Comparison of ENCODE assay signal across 14 cellular contexts in genomic region chr3:152213938-152214337, GRCh38. TPM values are rescaled to one million over a fixed set of nuclear protein-coding genes. Genes with fewer than 3 reads are reported as not detected.
DNase-seq lines count a peak whose midpoint lies in the region; ATAC-seq and TF ChIP-seq lines count a peak whose summit lies in the region.
"Had no signal": no experiment of that assay in that cellular context is flagged by ENCODE, and none has a peak within 500 bp of the region (broad histone marks: within the 10 kb centered on the region; RNA-seq: fewer than 3 reads in every experiment).

No MANE protein-coding gene starts in this region.

- H3K4me3 Mint-ChIP-seq in activated naive CD4-positive, alpha-beta T cell treated with anti-CD3 and anti-CD28 coated beads, Interleukin-2, amount 50 U/mL, for 24 hours, result peak overlapping the region; percentile 34
- H3K4me3 Mint-ChIP-seq in T-helper 17 cell (no peak overlapping the region), MCF 10A (ENCODE audit: unreplicated experiment) (no peak overlapping the region)
- H3K4me3 Mint-ChIP-seq in naive thymus-derived CD4-positive, alpha-beta T cell, result peak overlapping the region in 4 of 10 donors; percentile 2 to 45 (median 20)

- no peak overlapping the region for H3K4me3 ChIP-seq in naive thymus-derived CD4-positive, alpha-beta T cell (ENCODE audit: low read length)
- H3K4me3 ChIP-seq in tibial artery, result no peak overlapping the region
- H3K4me3 ChIP-seq: A549 had no signal

- POLR2A ChIA-PET in naive thymus-derived CD4-positive, alpha-beta T cell (lab: Charles Lee), result interaction anchor here (1.0 to 7.6 kb wide), 7 partner anchors 8 to 55 kb away, joined by 3 to 56 read pairs (median 7); partner anchors contain the start of gene MBNL1
- POLR2A ChIA-PET in MCF 10A (lab: Yijun Ruan, JAX), result interaction anchor here (0.8 to 1.0 kb wide), 3 partner anchors 9 to 1730 kb away, joined by 3 read pairs; no protein-coding TSS in a partner anchor

- intact Hi-C loops in naive thymus-derived CD4-positive, alpha-beta T cell (cut with micrococcal nuclease), result loop anchor here (1.0 kb wide), 2 partner anchors 7 to 9 kb away; no protein-coding TSS in a partner anchor
- intact Hi-C loops in tibial artery (cut with DNase I; ENCODE audit: low total_unique reads), result loop anchor here (5.0 kb wide), 1 partner anchor 43 kb away; no protein-coding TSS in a partner anchor
- intact Hi-C loops in MCF 10A (cut with micrococcal nuclease), result no loop called here

- BruUV-seq in MCF 10A (replicated peaks; lab: Mats Ljungman, UMichigan), result no TSS peak

- CTCF ChIA-PET in naive thymus-derived CD4-positive, alpha-beta T cell (lab: Charles Lee), result interaction anchor here (1.0 to 2.0 kb wide), 2 partner anchors 12 to 16 kb away, joined by 3 to 6 read pairs; no protein-coding TSS in a partner anchor
- CTCF ChIA-PET in MCF 10A (lab: Yijun Ruan, JAX), result no interaction called here

- H3K27me3 Mint-ChIP-seq in activated naive CD4-positive, alpha-beta T cell treated with anti-CD3 and anti-CD28 coated beads, Interleukin-2, amount 50 U/mL, for 24 hours, result no peaks in the 10 kb centered on the region
- no peaks in the 10 kb centered on the region for H3K27me3 Mint-ChIP-seq in T-helper 17 cell
- H3K27me3 Mint-ChIP-seq in naive thymus-derived CD4-positive, alpha-beta T cell, result no peaks in the 10 kb centered on the region
- H3K27me3 Mint-ChIP-seq in MCF 10A (ENCODE audit: insufficient read depth, unreplicated experiment), result no peaks in the 10 kb centered on the region

- no peak for ATAC-seq in T-helper 17 cell
- ATAC-seq in naive thymus-derived CD4-positive, alpha-beta T cell, result no peak
- ATAC-seq: A549 had no signal

- peak overlapping the region; percentile 57 for H3K27ac Mint-ChIP-seq in activated naive CD4-positive, alpha-beta T cell treated with anti-CD3 and anti-CD28 coated beads, Interleukin-2, amount 50 U/mL, for 24 hours
- peak overlapping the region; percentile 90 for H3K27ac Mint-ChIP-seq in T-helper 17 cell
- peak overlapping the region in 8 of 9 donors; percentile 28 to 100 (median 63) for H3K27ac Mint-ChIP-seq in naive thymus-derived CD4-positive, alpha-beta T cell
- H3K27ac Mint-ChIP-seq in MCF 10A (ENCODE audit: low read depth, unreplicated experiment), result no peak overlapping the region

- no peaks in the 10 kb centered on the region for H3K36me3 ChIP-seq in naive thymus-derived CD4-positive, alpha-beta T cell (ENCODE audit: control insufficient read depth in 2 of 3, insufficient read depth in 3 of 3, low read length in 3 of 3)
- H3K36me3 ChIP-seq in tibial artery, result no peaks in the 10 kb centered on the region

- H3K4me1 Mint-ChIP-seq in activated naive CD4-positive, alpha-beta T cell treated with anti-CD3 and anti-CD28 coated beads, Interleukin-2, amount 50 U/mL, for 24 hours, result peaks cover 78% of the 10 kb centered on the region
- H3K4me1 Mint-ChIP-seq in T-helper 17 cell (peaks cover 35% of the 10 kb centered on the region), MCF 10A (ENCODE audit: insufficient read depth, unreplicated experiment) (no peaks in the 10 kb centered on the region)
- peaks cover 41 to 82% (median 70%) of the 10 kb centered on the region in 7 donors for H3K4me1 Mint-ChIP-seq in naive thymus-derived CD4-positive, alpha-beta T cell

- peaks cover 2% of the 10 kb centered on the region for H3K36me3 Mint-ChIP-seq in activated naive CD4-positive, alpha-beta T cell treated with anti-CD3 and anti-CD28 coated beads, Interleukin-2, amount 50 U/mL, for 24 hours
- H3K36me3 Mint-ChIP-seq in T-helper 17 cell (ENCODE audit: low read depth) (no peaks in the 10 kb centered on the region), MCF 10A (ENCODE audit: insufficient read depth, unreplicated experiment) (no peaks in the 10 kb centered on the region)
- H3K36me3 Mint-ChIP-seq in naive thymus-derived CD4-positive, alpha-beta T cell, result peaks cover 0 to 11% (median 0%) of the 10 kb centered on the region in 5 donors

- no peaks in the 10 kb centered on the region for H3K9me3 ChIP-seq in T-helper 17 cell (ENCODE audit: control insufficient read depth, low read length, poor library complexity, severe bottlenecking)
- H3K9me3 ChIP-seq in naive thymus-derived CD4-positive, alpha-beta T cell (ENCODE audit: control insufficient read depth in 2 of 3, low read length in 3 of 3), result no peaks in the 10 kb centered on the region
- no peaks in the 10 kb centered on the region for H3K9me3 ChIP-seq in tibial artery
- H3K9me3 ChIP-seq: A549 had no signal

- DNase-seq in activated naive CD4-positive, alpha-beta T cell treated with anti-CD3 and anti-CD28 coated beads, Interleukin-2, amount 50 U/mL, for 16 hours, result no peak
- DNase-seq in T-helper 17 cell, result no peak
- DNase-seq in naive thymus-derived CD4-positive, alpha-beta T cell, result no peak
- no peak for DNase-seq in tibial artery
- no peak for DNase-seq in NCI-H1105 treated with DMSO at 0.1 percent for 48 hours (lab: John Stamatoyannopoulos, UW)
- no peak for DNase-seq in MCF 10A (ENCODE audit: unreplicated experiment)
- DNase-seq: Calu3, KG1, MM.1S, NCI-H2081, NCI-H524 had no signal

- no peak overlapping the region for H3K27ac ChIP-seq in naive thymus-derived CD4-positive, alpha-beta T cell (ENCODE audit: low read depth, low read length)
- H3K27ac ChIP-seq in tibial artery, result peak overlapping the region; percentile 71 to 91
- H3K27ac ChIP-seq: A549, C4-2B had no signal

- peaks cover 6 to 34% of the 10 kb centered on the region in 2 donors for H3K4me1 ChIP-seq in naive thymus-derived CD4-positive, alpha-beta T cell (ENCODE audit: control insufficient read depth in 2 of 2, insufficient read depth in 2 of 2, low read length in 2 of 2)
- peaks cover 0 to 65% (median 16%) of the 10 kb centered on the region in 4 donors for H3K4me1 ChIP-seq in tibial artery

- no peaks in the 10 kb centered on the region for H3K9me3 Mint-ChIP-seq in activated naive CD4-positive, alpha-beta T cell treated with anti-CD3 and anti-CD28 coated beads, Interleukin-2, amount 50 U/mL, for 24 hours
- H3K9me3 Mint-ChIP-seq in naive thymus-derived CD4-positive, alpha-beta T cell, result peaks cover 0 to 9% (median 0%) of the 10 kb centered on the region in 11 donors
- H3K9me3 Mint-ChIP-seq in MCF 10A (ENCODE audit: unreplicated experiment), result no peaks in the 10 kb centered on the region

- no peak for TF ChIP-seq CTCF in tibial artery (IDR thresholded peaks at IDR 0.05)
- TF ChIP-seq CTCF in MCF 10A (IDR thresholded peaks at IDR 0.05; ENCODE audit: unreplicated experiment), result no peak

- no peaks in the 10 kb centered on the region for H3K27me3 ChIP-seq in naive thymus-derived CD4-positive, alpha-beta T cell (ENCODE audit: control insufficient read depth in 2 of 2, insufficient read depth in 2 of 2, low read length in 2 of 2)
- H3K27me3 ChIP-seq in tibial artery, result no peaks in the 10 kb centered on the region

RNA-seq across cellular contexts. Expression of gene MBNL1, which starts 54.8 kb away (rescaled TPM):
- total RNA-seq in T-helper 17 cell (100 to 1,000 TPM; 641 to 725 TPM), MCF 10A (2022) (114 and 139 TPM in 2 replicates)
- 100 to 1,000 TPM; 459 to 675 (median 508) TPM for total RNA-seq in naive thymus-derived CD4-positive, alpha-beta T cell
- 100 to 1,000 TPM; 371 to 389 TPM for polyA plus RNA-seq in naive thymus-derived CD4-positive, alpha-beta T cell
